In the genomic region with DNA sequence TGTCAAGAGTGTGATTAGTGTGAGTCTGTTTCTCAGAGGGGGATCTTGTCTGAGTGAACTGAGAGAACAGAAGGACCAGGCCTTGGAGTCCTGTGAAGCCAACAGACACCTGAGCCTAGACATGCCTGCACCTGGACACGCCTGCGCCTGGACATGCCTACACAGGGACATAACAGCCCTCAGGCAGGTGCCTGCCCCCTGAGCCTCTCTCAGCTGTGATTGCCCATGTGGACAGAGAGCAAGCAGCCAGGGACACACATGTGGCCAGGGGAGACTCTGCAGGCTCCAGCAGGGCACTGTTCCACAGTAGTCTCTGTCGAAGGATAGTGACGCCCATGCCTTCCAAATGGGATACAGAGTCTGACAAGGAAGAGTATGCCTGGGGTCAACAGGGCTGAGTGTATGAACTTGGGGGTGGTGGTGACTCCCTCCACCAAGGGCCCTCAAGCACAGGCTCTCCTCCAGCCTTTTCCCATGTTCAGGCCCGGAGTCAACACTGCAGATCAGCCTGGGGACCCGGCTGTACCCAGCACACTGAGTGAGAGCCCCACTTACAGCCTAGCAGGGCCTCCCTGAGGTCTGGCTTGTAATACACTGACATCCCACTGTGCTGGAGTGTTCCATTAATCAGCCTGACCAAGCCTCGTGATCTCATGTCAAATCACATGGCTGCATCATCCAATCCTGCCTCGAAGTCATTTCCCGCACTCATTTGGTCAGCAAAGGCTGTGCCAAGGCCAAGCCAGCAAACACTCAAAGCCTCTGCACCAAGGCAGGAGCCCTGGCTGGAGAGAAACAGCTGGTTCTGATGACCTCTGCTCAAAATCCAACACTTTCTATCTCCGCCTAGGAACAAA, we compare ENCODE assay signal across 19 cellular contexts.
DNase-seq lines count a peak whose midpoint lies in the region; ATAC-seq and TF ChIP-seq lines count a peak whose summit lies in the region.
"Had no signal": no experiment of that assay in that cellular context is flagged by ENCODE, and none has a peak within 500 bp of the region (broad histone marks: within the 10 kb centered on the region; RNA-seq: fewer than 3 reads in every experiment).

No MANE protein-coding gene starts in this region.

- intact Hi-C loops in gastrocnemius medialis (cut with DNase I; ENCODE audit: low total_unique reads): loop anchor here (5.0 kb wide), 1 partner anchor 268 kb away; no protein-coding TSS in a partner anchor

- H3K36me3 ChIP-seq in gastrocnemius medialis: no peaks in the 10 kb centered on the region
- H3K36me3 ChIP-seq: lower lobe of right lung had no signal

- H3K4me3 ChIP-seq in gastrocnemius medialis: no peak overlapping the region
- H3K4me3 ChIP-seq: lower lobe of right lung, suprapubic skin had no signal

- H3K27ac Mint-ChIP-seq in T-helper 17 cell: no peak overlapping the region

- TF ChIP-seq CTCF in gastrocnemius medialis (IDR thresholded peaks at IDR 0.05 in 4 of 5, conservative IDR thresholded peaks at IDR 0.05 in 1 of 5): no peak

- peaks cover 7% of the 10 kb centered on the region for H3K27me3 Mint-ChIP-seq in T-helper 17 cell

- H3K4me1 ChIP-seq in gastrocnemius medialis: peaks cover 27 to 32% of the 10 kb centered on the region in 2 donors
- H3K4me1 ChIP-seq: lower lobe of right lung, suprapubic skin had no signal

- H3K27me3 ChIP-seq in gastrocnemius medialis: no peaks in the 10 kb centered on the region
- H3K27me3 ChIP-seq: suprapubic skin had no signal

- peak overlapping the region; percentile 99 for H3K27ac ChIP-seq in angular gyrus (ENCODE audit: low read depth, low read length)
- H3K27ac ChIP-seq in gastrocnemius medialis: peak overlapping the region in 3 of 4 donors; percentile 18 to 57 (median 28)
- H3K27ac ChIP-seq: lower lobe of right lung, suprapubic skin had no signal

- H3K4me1 Mint-ChIP-seq in T-helper 17 cell: peaks cover 5% of the 10 kb centered on the region

- no peak overlapping the region for H3K4me3 Mint-ChIP-seq in T-helper 17 cell

- H3K36me3 Mint-ChIP-seq in T-helper 17 cell (ENCODE audit: low read depth): no peaks in the 10 kb centered on the region
- H3K36me3 Mint-ChIP-seq: activated naive CD4-positive, alpha-beta T cell treated with anti-CD3 and anti-CD28 coated beads, Interleukin-2, amount 50 U/mL, for 72 hours had no signal

- in situ Hi-C loops in gastrocnemius medialis (cut with MboI; ENCODE audit: low sequenced_read_pairs in 4 of 4): no loop called here

- ATAC-seq in esophagus mucosa (peak; percentile 47), gastrocnemius medialis (peak in 1 of 2 donors; percentile 7), GM18873 (IDR thresholded peaks at IDR 0.05; ENCODE audit: low FRiP score, unreplicated experiment) (no peak), GM21528 (IDR thresholded peaks at IDR 0.05; ENCODE audit: low FRiP score, unreplicated experiment) (no peak), T-helper 17 cell (no peak)
- ATAC-seq: activated naive CD4-positive, alpha-beta T cell treated with anti-CD3 and anti-CD28 coated beads, Interleukin-2, amount 50 U/mL, for 72 hours; right cardiac atrium had no signal

- DNase-seq in HPDE6-E6E7 (ENCODE audit: extremely low spot score): peak; percentile 28
- DNase-seq in gastrocnemius medialis: no peak
- no peak for DNase-seq in T-helper 17 cell
- DNase-seq in activated CD4-positive, alpha-beta T cell treated with anti-CD3 and anti-CD28 coated beads, Interleukin-2, amount 50 U/mL, for 1 hour: no peak
- DNase-seq: activated CD4-positive, alpha-beta T cell treated with anti-CD3 and anti-CD28 coated beads for 4 hours; DMS 273 treated with DMSO at 0.1 percent for 48 hours; foreskin melanocyte; KG1; lower lobe of right lung; NCI-H2029 treated with DMSO at 0.1 percent for 48 hours; NCI-H526; SHP77 had no signal

- no peaks in the 10 kb centered on the region for H3K9me3 ChIP-seq in gastrocnemius medialis
- no peaks in the 10 kb centered on the region for H3K9me3 ChIP-seq in T-helper 17 cell (ENCODE audit: control insufficient read depth, low read length, poor library complexity, severe bottlenecking)
- H3K9me3 ChIP-seq: lower lobe of right lung, suprapubic skin had no signal

- TF ChIP-seq POLR2A in gastrocnemius medialis (IDR thresholded peaks at IDR 0.05): no peak
